8 cellular contexts compared by ENCODE assay signal in the genomic region with DNA sequence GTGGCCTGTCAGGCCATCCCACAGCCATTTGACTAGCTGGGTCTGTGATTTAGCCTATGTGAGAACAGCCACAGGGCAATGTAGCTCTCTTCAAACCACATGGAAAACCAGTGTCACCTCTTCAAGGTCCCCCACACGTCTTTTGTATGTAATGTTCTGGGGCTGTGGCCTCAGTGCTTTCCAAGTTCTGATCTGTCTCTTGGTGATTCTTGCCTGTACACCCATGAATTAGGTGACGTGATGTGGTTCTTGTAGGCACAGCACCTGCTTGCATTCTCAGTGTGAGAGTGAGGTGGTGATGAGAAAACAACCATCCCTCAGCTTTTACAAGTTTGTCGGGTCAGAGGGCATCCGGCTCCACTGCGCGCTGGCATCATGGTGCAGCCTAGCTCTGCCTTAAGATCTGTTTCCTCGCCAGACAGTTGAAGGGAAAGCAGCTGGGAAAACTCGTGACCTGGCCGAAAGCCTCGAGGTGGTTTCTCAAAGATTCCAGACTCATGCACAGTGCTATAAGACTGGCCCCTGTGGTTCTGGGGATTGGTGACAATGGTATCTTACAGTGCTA.
DNase-seq lines count a peak whose midpoint lies in the region; ATAC-seq and TF ChIP-seq lines count a peak whose summit lies in the region.

No MANE protein-coding gene starts in this region.

- no peak overlapping the region for H3K4me3 Mint-ChIP-seq in activated naive CD8-positive, alpha-beta T cell treated with anti-CD3 and anti-CD28 coated beads, Interleukin-2, amount 50 U/mL, for 24 hours

- H3K4me3 ChIP-seq in hepatocyte: no peak overlapping the region
- H3K4me3 ChIP-seq in skin epidermis: no peak overlapping the region

- no peaks in the 10 kb centered on the region for H3K36me3 ChIP-seq in hepatocyte (replicated peaks; ENCODE audit: insufficient read depth, low read depth)

- peak; percentile 75 for ATAC-seq in activated naive CD8-positive, alpha-beta T cell treated with anti-CD3 and anti-CD28 coated beads, Interleukin-2, amount 50 U/mL, for 24 hours
- no peak for ATAC-seq in GM18498 (IDR thresholded peaks at IDR 0.05; ENCODE audit: unreplicated experiment)

- DNase-seq in ELR (ENCODE audit: low read depth) (peak; percentile 28), hepatocyte (ENCODE audit: low spot score) (peak; percentile 20), NCI-H524 (lab: John Stamatoyannopoulos, UW) (no peak), germinal center (ENCODE audit: low spot score) (no peak)
- peak; percentile 8 for DNase-seq in activated naive CD8-positive, alpha-beta T cell treated with anti-CD3 and anti-CD28 coated beads, Interleukin-2, amount 50 U/mL, for 24 hours
- DNase-seq in activated CD4-positive, alpha-beta T cell treated with anti-CD3 and anti-CD28 coated beads, Interleukin-2, amount 50 U/mL, for 48 hours: no peak

- H2AFZ ChIP-seq in hepatocyte: no peak overlapping the region

- WGBS in hepatocyte (ENCODE audit: low lambda C conversion rate, missing lambda C conversion rate): 63% methylated on average over 10 of the region's 10 CpGs

- H3K9me3 Mint-ChIP-seq in activated naive CD8-positive, alpha-beta T cell treated with anti-CD3 and anti-CD28 coated beads, Interleukin-2, amount 50 U/mL, for 24 hours: peaks cover 15% of the 10 kb centered on the region

- H3K79me2 ChIP-seq in hepatocyte: peaks cover 31% of the 10 kb centered on the region

- H3K27ac ChIP-seq in hepatocyte (peak overlapping the region; percentile 62), skin epidermis (peak overlapping the region in 19 of 21 experiments; percentile 7 to 89 (median 69))

- peaks cover 11% of the 10 kb centered on the region for H3K36me3 Mint-ChIP-seq in activated naive CD8-positive, alpha-beta T cell treated with anti-CD3 and anti-CD28 coated beads, Interleukin-2, amount 50 U/mL, for 24 hours (ENCODE audit: low read depth)

- TF ChIP-seq CTCF in hepatocyte (IDR thresholded peaks at IDR 0.05; ENCODE audit: poor library complexity): no peak

- H4K20me1 ChIP-seq in hepatocyte (ENCODE audit: insufficient read depth, poor library complexity, severe bottlenecking): no peaks in the 10 kb centered on the region

- peak overlapping the region; percentile 70 for H3K27ac Mint-ChIP-seq in activated naive CD8-positive, alpha-beta T cell treated with anti-CD3 and anti-CD28 coated beads, Interleukin-2, amount 50 U/mL, for 24 hours

- no peaks in the 10 kb centered on the region for H3K9me3 ChIP-seq in hepatocyte (ENCODE audit: low read depth)

- peaks cover 65% of the 10 kb centered on the region for H3K4me1 Mint-ChIP-seq in activated naive CD8-positive, alpha-beta T cell treated with anti-CD3 and anti-CD28 coated beads, Interleukin-2, amount 50 U/mL, for 24 hours

- H3K4me1 ChIP-seq in hepatocyte (ENCODE audit: insufficient read depth): peaks cover 60% of the 10 kb centered on the region

- H3K27me3 Mint-ChIP-seq in activated naive CD8-positive, alpha-beta T cell treated with anti-CD3 and anti-CD28 coated beads, Interleukin-2, amount 50 U/mL, for 24 hours: no peaks in the 10 kb centered on the region

- no peaks in the 10 kb centered on the region for H3K9me2 ChIP-seq in hepatocyte (replicated peaks; ENCODE audit: insufficient read depth)

- H3K27me3 ChIP-seq in hepatocyte: no peaks in the 10 kb centered on the region

- H3K4me2 ChIP-seq in hepatocyte: peak overlapping the region; percentile 30

Comparison
In these comparisons a context has a peak if more than half of its experiments do, and no peak if none do; other contexts are left out.
1. DNase-seq: peak in ELR (single experiment), activated naive CD8-positive, alpha-beta T cell treated with anti-CD3 and anti-CD28 coated beads, Interleukin-2, amount 50 U/mL, for 24 hours (single experiment) and hepatocyte (single experiment); none in activated CD4-positive, alpha-beta T cell treated with anti-CD3 and anti-CD28 coated beads, Interleukin-2, amount 50 U/mL, for 48 hours (0 of 2), NCI-H524 (0 of 2) and germinal center (single experiment).